ENCODE assay signal across 20 cellular contexts in the genomic region with DNA sequence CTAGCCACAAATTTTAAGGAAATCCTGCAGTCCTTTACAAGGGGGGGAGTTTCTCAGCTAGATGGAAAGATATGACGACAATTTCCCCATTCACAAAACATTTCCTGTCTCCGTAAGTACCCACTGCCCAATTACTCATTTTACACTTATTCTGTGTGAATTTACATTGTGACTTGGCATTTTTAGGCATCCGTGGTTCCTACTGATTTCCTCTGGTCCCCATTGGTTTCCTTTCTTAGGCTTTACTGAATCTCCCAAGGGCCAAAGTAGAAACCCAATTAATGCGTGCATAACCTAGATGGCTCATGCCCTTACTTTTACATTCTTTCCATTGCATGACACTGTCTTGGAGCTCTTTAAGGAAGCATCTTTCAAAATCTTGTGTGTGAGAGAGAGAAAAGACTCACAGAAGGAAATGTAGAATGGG. TPM values are rescaled to one million over a fixed set of nuclear protein-coding genes. Genes with fewer than 3 reads are reported as not detected.
A peak's percentile ranks its signal among the peaks of the same experiment; 100 is the strongest.
DNase-seq lines count a peak whose midpoint lies in the region; ATAC-seq, FAIRE-seq and TF ChIP-seq lines count a peak whose summit lies in the region.
"Had no signal": no experiment of that assay in that cellular context is flagged by ENCODE, and none has a peak within 500 bp of the region (broad histone marks: within the 10 kb centered on the region; RNA-seq: fewer than 3 reads in every experiment).

No MANE protein-coding gene starts in this region.

- TF ChIP-seq CTCF in Loucy (conservative IDR thresholded peaks at IDR 0.05; ENCODE audit: low read length) (no peak), astrocyte (IDR thresholded peaks at IDR 0.05; ENCODE audit: insufficient read depth, low read depth, low read length) (no peak)

- no peaks in the 10 kb centered on the region for H3K9me2 ChIP-seq in Loucy (replicated peaks; ENCODE audit: low read depth, low read length)

- H3K18ac ChIP-seq in mesenchymal stem cell (ENCODE audit: low read depth in 1 of 2, low read length in 2 of 2) = no peak overlapping the region

- H3K4me1 Mint-ChIP-seq in astrocyte (ENCODE audit: low read depth, unreplicated experiment) = peaks cover 32% of the 10 kb centered on the region

- FAIRE-seq in astrocyte (lab: Jason Lieb, UNC) = no peak
- FAIRE-seq in H54 (lab: Jason Lieb, UNC) = no peak

- peak overlapping the region; percentile 80 for H3K27ac Mint-ChIP-seq in astrocyte (ENCODE audit: unreplicated experiment)
- H3K27ac Mint-ChIP-seq: activated naive CD8-positive, alpha-beta T cell treated with anti-CD3 and anti-CD28 coated beads, Interleukin-2, amount 10 ng/mL, durations not matched to agents 7 days and 5 days had no signal

- H3K79me2 ChIP-seq in Loucy (ENCODE audit: insufficient read depth, low read length) (no peaks in the 10 kb centered on the region), astrocyte (ENCODE audit: insufficient read depth, low read length) (peaks cover 10% of the 10 kb centered on the region)

- no peaks in the 10 kb centered on the region for H3K27me3 ChIP-seq in BLaER1
- H3K27me3 ChIP-seq in Loucy (ENCODE audit: insufficient read depth, low read length, poor library complexity, severe bottlenecking) = peaks cover 38% of the 10 kb centered on the region
- no peaks in the 10 kb centered on the region for H3K27me3 ChIP-seq in astrocyte (ENCODE audit: insufficient read depth, low read length)
- peaks cover 15 to 25% of the 10 kb centered on the region in 2 experiments for H3K27me3 ChIP-seq in mesenchymal stem cell (ENCODE audit: control insufficient read depth in 1 of 2, insufficient read depth in 1 of 2, low read length in 2 of 2)
- H3K27me3 ChIP-seq: cardiac muscle cell, testis had no signal

- no peak overlapping the region for H2BK120ac ChIP-seq in mesenchymal stem cell (ENCODE audit: low read depth, low read length)

- H3K79me1 ChIP-seq in mesenchymal stem cell (replicated peaks; ENCODE audit: low read length, poor library complexity, severe bottlenecking) = no peaks in the 10 kb centered on the region

- H3K14ac ChIP-seq in mesenchymal stem cell (ENCODE audit: low read length in 2 of 2) = no peak overlapping the region

- TF ChIP-seq POLR2A in H54 (IDR thresholded peaks at IDR 0.05; ENCODE audit: low read depth, low read length) = no peak

- H4K20me1 ChIP-seq in BLaER1 = peaks cover 13% of the 10 kb centered on the region
- no peaks in the 10 kb centered on the region for H4K20me1 ChIP-seq in Loucy (ENCODE audit: insufficient read depth, low read length, poor library complexity, severe bottlenecking)
- H4K20me1 ChIP-seq in astrocyte (ENCODE audit: insufficient read depth, low read length) = no peaks in the 10 kb centered on the region

- 43% methylated on average over 4 of the region's 4 CpGs for WGBS in mesenchymal stem cell

- H3K9me3 ChIP-seq in BLaER1 (no peaks in the 10 kb centered on the region), Loucy (ENCODE audit: insufficient read depth, low read depth, low read length) (no peaks in the 10 kb centered on the region), astrocyte (ENCODE audit: insufficient read depth, low read depth, low read length) (no peaks in the 10 kb centered on the region), mesenchymal stem cell (ENCODE audit: control insufficient read depth, low read length) (no peaks in the 10 kb centered on the region)
- H3K9me3 ChIP-seq: testis had no signal

- H4K91ac ChIP-seq in mesenchymal stem cell (ENCODE audit: low read length) = no peak overlapping the region

- H3K23ac ChIP-seq in mesenchymal stem cell (ENCODE audit: low read length in 2 of 2) = no peak overlapping the region

- no peaks in the 10 kb centered on the region for H3K36me3 ChIP-seq in BLaER1
- H3K36me3 ChIP-seq in Loucy (ENCODE audit: insufficient read depth, low read length) = no peaks in the 10 kb centered on the region
- no peaks in the 10 kb centered on the region for H3K36me3 ChIP-seq in astrocyte (ENCODE audit: insufficient read depth, low read length)
- H3K36me3 ChIP-seq in mesenchymal stem cell (ENCODE audit: control insufficient read depth in 1 of 2, insufficient read depth in 2 of 2, low read depth in 1 of 2, low read length in 2 of 2) = no peaks in the 10 kb centered on the region
- H3K36me3 ChIP-seq: cardiac muscle cell, WERI-Rb-1 had no signal

- H2BK12ac ChIP-seq in mesenchymal stem cell (ENCODE audit: low read length in 2 of 2) = no peak overlapping the region

- H3K4me3 ChIP-seq in BLaER1 (no peak overlapping the region), Loucy (ENCODE audit: low read length, poor library complexity, severe bottlenecking) (peak overlapping the region; percentile 5), astrocyte (ENCODE audit: insufficient read depth, low read depth, low read length) (no peak overlapping the region), mesenchymal stem cell (ENCODE audit: insufficient read depth in 1 of 2, low read depth in 1 of 2, low read length in 2 of 2) (no peak overlapping the region)
- H3K4me3 ChIP-seq: cardiac muscle cell, PC-9, testis had no signal

- H2BK5ac ChIP-seq in mesenchymal stem cell (ENCODE audit: low read depth, low read length, poor library complexity, severe bottlenecking) = no peak overlapping the region

- H3K9ac ChIP-seq in BLaER1 = no peak overlapping the region
- H3K9ac ChIP-seq in Loucy (ENCODE audit: low read depth, low read length, poor library complexity, severe bottlenecking) = no peak overlapping the region
- H3K9ac ChIP-seq in astrocyte (ENCODE audit: low read length) = no peak overlapping the region
- no peak overlapping the region for H3K9ac ChIP-seq in mesenchymal stem cell (ENCODE audit: low read length)

- H3K27ac ChIP-seq in BLaER1 = no peak overlapping the region
- H3K27ac ChIP-seq in astrocyte (ENCODE audit: low read depth, low read length) = peak overlapping the region; percentile 12
- H3K27ac ChIP-seq in mesenchymal stem cell (ENCODE audit: low read length, poor library complexity, severe bottlenecking) = no peak overlapping the region
- H3K27ac ChIP-seq: cardiac muscle cell, PC-9, testis, WERI-Rb-1 had no signal

- no peak overlapping the region for H3K4me3 Mint-ChIP-seq in astrocyte (ENCODE audit: unreplicated experiment)
- H3K4me3 Mint-ChIP-seq: activated naive CD8-positive, alpha-beta T cell treated with anti-CD3 and anti-CD28 coated beads, Interleukin-2, amount 10 ng/mL, durations not matched to agents 7 days and 5 days; activated T-cell treated with anti-CD3 and anti-CD28 coated beads, Interleukin-2, amount 50 U/mL, for 4 hours had no signal

- ATAC-seq in GM19328 (IDR thresholded peaks at IDR 0.05; ENCODE audit: unreplicated experiment) = no peak
- ATAC-seq: activated T-cell treated with anti-CD3 and anti-CD28 coated beads, Interleukin-2, amount 50 U/mL, for 4 hours had no signal

- H3K4me2 ChIP-seq in BLaER1 = peak overlapping the region; percentile 86
- peak overlapping the region; percentile 34 for H3K4me2 ChIP-seq in Loucy (ENCODE audit: low read depth, low read length, poor library complexity, severe bottlenecking)
- H3K4me2 ChIP-seq in astrocyte (ENCODE audit: low read length) = peak overlapping the region; percentile 43
- no peak overlapping the region for H3K4me2 ChIP-seq in mesenchymal stem cell (ENCODE audit: low read length, poor library complexity, severe bottlenecking)
- H3K4me2 ChIP-seq: PC-9 had no signal

- H3K36me3 Mint-ChIP-seq in astrocyte (ENCODE audit: low read depth, unreplicated experiment) = no peaks in the 10 kb centered on the region
- H3K36me3 Mint-ChIP-seq: activated naive CD8-positive, alpha-beta T cell treated with anti-CD3 and anti-CD28 coated beads, Interleukin-2, amount 10 ng/mL, durations not matched to agents 7 days and 5 days had no signal

- H3F3A ChIP-seq in Loucy (ENCODE audit: low read depth) = no peaks in the 10 kb centered on the region

- DNase-seq in astrocyte (ENCODE audit: low read depth) = peak; percentile 77
- peak; percentile 10 for DNase-seq in mesenchymal stem cell
- no peak for DNase-seq in SIG-M5 (lab: John Stamatoyannopoulos, UW)
- no peak for DNase-seq in H54 (ENCODE audit: insufficient read length, low spot score)
- DNase-seq in NCI-H2107 (lab: John Stamatoyannopoulos, UW) = no peak
- DNase-seq: activated CD4-positive, alpha-beta T cell treated with anti-CD3 and anti-CD28 coated beads, Interleukin-2, amount 50 U/mL, for 48 hours; activated naive CD8-positive, alpha-beta T cell treated with anti-CD3 and anti-CD28 coated beads, Interleukin-2, amount 10 ng/mL, durations not matched to agents 7 days and 5 days; activated T-cell treated with anti-CD3 and anti-CD28 coated beads, Interleukin-2, amount 50 U/mL, for 4 hours; MV-4-11; NCI-H2081; NCI-H524; occipital lobe; PC-9; stimulated activated CD4-positive, alpha-beta T cell treated with anti-CD3 and anti-CD28 coated beads, Interleukin-4, amount 100 ng/mL, for 1 hour; testis; WERI-Rb-1 had no signal

- peaks cover 73% of the 10 kb centered on the region for H3K4me1 ChIP-seq in BLaER1
- H3K4me1 ChIP-seq in Loucy (ENCODE audit: insufficient read depth, low read length, poor library complexity, severe bottlenecking) = peaks cover 21% of the 10 kb centered on the region
- peaks cover 5% of the 10 kb centered on the region for H3K4me1 ChIP-seq in astrocyte (ENCODE audit: insufficient read depth, low read length)
- H3K4me1 ChIP-seq in mesenchymal stem cell (ENCODE audit: control insufficient read depth, insufficient read depth, low read depth, low read length) = peaks cover 2% of the 10 kb centered on the region
- H3K4me1 ChIP-seq: testis had no signal

- no peak overlapping the region for H3K4ac ChIP-seq in mesenchymal stem cell (ENCODE audit: low read depth in 1 of 2, low read length in 2 of 2)

- no peaks in the 10 kb centered on the region for H3K9me3 Mint-ChIP-seq in astrocyte (ENCODE audit: unreplicated experiment)
- H3K9me3 Mint-ChIP-seq: activated naive CD8-positive, alpha-beta T cell treated with anti-CD3 and anti-CD28 coated beads, Interleukin-2, amount 10 ng/mL, durations not matched to agents 7 days and 5 days; activated T-cell treated with anti-CD3 and anti-CD28 coated beads, Interleukin-2, amount 50 U/mL, for 4 hours had no signal

- no peaks in the 10 kb centered on the region for H3K27me3 Mint-ChIP-seq in astrocyte (ENCODE audit: low read depth, unreplicated experiment)
- H3K27me3 Mint-ChIP-seq: activated naive CD8-positive, alpha-beta T cell treated with anti-CD3 and anti-CD28 coated beads, Interleukin-2, amount 10 ng/mL, durations not matched to agents 7 days and 5 days had no signal

- H2BK15ac ChIP-seq in mesenchymal stem cell (ENCODE audit: low read depth, poor library complexity, severe bottlenecking) = no peak overlapping the region

- H2AFZ ChIP-seq in Loucy (ENCODE audit: low read length) (no peak overlapping the region), astrocyte (ENCODE audit: low read depth, low read length) (peak overlapping the region; percentile 6), mesenchymal stem cell (ENCODE audit: low read depth, low read length) (no peak overlapping the region)
- H2AFZ ChIP-seq: PC-9 had no signal

- no peak overlapping the region for H2AK5ac ChIP-seq in mesenchymal stem cell (ENCODE audit: low read length, severe bottlenecking)

- no peak overlapping the region for H4K8ac ChIP-seq in mesenchymal stem cell (ENCODE audit: low read length)

RNA-seq across cellular contexts. Expression of a gene that starts 35.7 kb away (rescaled TPM):
- 7.9 and 9.3 TPM in 2 replicates for total RNA-seq in astrocyte
- 0.07 TPM for polyA plus RNA-seq in mesenchymal stem cell (2013, experiment 1 of 2)
- 0.08 TPM for polyA plus RNA-seq in mesenchymal stem cell (2013, experiment 2 of 2)

Comparison
In these comparisons a context has a peak if more than half of its experiments do, and no peak if none do; other contexts are left out.
1. DNase-seq: peak in astrocyte (single experiment) and mesenchymal stem cell (single experiment); none in SIG-M5 (single experiment), H54 (single experiment) and NCI-H2107 (single experiment).